ENCODE assay signal across 9 cellular contexts in genomic region chr1:1889847-1890505, GRCh38. TPM values are rescaled to one million over a fixed set of nuclear protein-coding genes. Genes with fewer than 3 reads are reported as not detected.
DNase-seq lines count a peak whose midpoint lies in the region; ATAC-seq lines count a peak whose summit lies in the region.
"Had no signal": no experiment of that assay in that cellular context is flagged by ENCODE, and none has a peak within 500 bp of the region (broad histone marks: within the 10 kb centered on the region; RNA-seq: fewer than 3 reads in every experiment).

No MANE protein-coding gene starts in this region.

- H3K4me1 ChIP-seq in CD4-positive, CD25-positive, alpha-beta regulatory T cell (ENCODE audit: control insufficient read depth, insufficient read depth, low read length, poor library complexity, severe bottlenecking): peaks cover 68% of the 10 kb centered on the region

- peak overlapping the region; percentile 88 for H3K4me3 ChIP-seq in CD4-positive, CD25-positive, alpha-beta regulatory T cell (ENCODE audit: low read depth, low read length)

- no peaks in the 10 kb centered on the region for H3K9me3 ChIP-seq in CD4-positive, CD25-positive, alpha-beta regulatory T cell (ENCODE audit: control insufficient read depth in 2 of 2, low read length in 2 of 2)

- peak overlapping the region; percentile 43 to 88 (median 73) for H3K27ac Mint-ChIP-seq in CD4-positive, CD25-positive, alpha-beta regulatory T cell
- H3K27ac Mint-ChIP-seq in central memory CD8-positive, alpha-beta T cell (ENCODE audit: low read depth): peak overlapping the region; percentile 78

- no peaks in the 10 kb centered on the region for H3K36me3 Mint-ChIP-seq in CD4-positive, CD25-positive, alpha-beta regulatory T cell
- peaks cover 22% of the 10 kb centered on the region for H3K36me3 Mint-ChIP-seq in central memory CD8-positive, alpha-beta T cell (ENCODE audit: insufficient read depth)

- H3K4me3 Mint-ChIP-seq in CD4-positive, CD25-positive, alpha-beta regulatory T cell: peak overlapping the region; percentile 86 to 95 (median 90)
- peak overlapping the region; percentile 60 for H3K4me3 Mint-ChIP-seq in central memory CD8-positive, alpha-beta T cell

- DNase-seq in CD4-positive, CD25-positive, alpha-beta regulatory T cell: peak; percentile 33 to 56 (median 39)
- DNase-seq in HK-2 (ENCODE audit: unreplicated experiment): peak; percentile 57
- peak; percentile 35 for DNase-seq in T-helper 9 cell
- DNase-seq in central memory CD8-positive, alpha-beta T cell (ENCODE audit: low spot score in 2 of 2): peak in 1 of 2 donors; percentile 30
- peak in 2 of 3 donors; percentile 2 to 29 for DNase-seq in stimulated activated CD4-positive, alpha-beta T cell treated with anti-CD3 and anti-CD28 coated beads, TNF-alpha, amount 100 ng/mL, for 1 hour (ENCODE audit: low read depth in 3 of 3, low spot score in 1 of 3)
- no peak for DNase-seq in NCI-H2029 (lab: John Stamatoyannopoulos, UW)

- peak; percentile 8 to 19 for ATAC-seq in CD4-positive, CD25-positive, alpha-beta regulatory T cell (ENCODE audit: low read depth in 2 of 2)
- peak; percentile 40 for ATAC-seq in GM19395 (IDR thresholded peaks at IDR 0.05; ENCODE audit: unreplicated experiment)
- ATAC-seq in central memory CD8-positive, alpha-beta T cell (replicated peaks; ENCODE audit: extremely low read depth, poor library complexity, severe bottlenecking): peak; percentile 21

- H3K9me3 Mint-ChIP-seq in CD4-positive, CD25-positive, alpha-beta regulatory T cell: peaks cover 0 to 2% (median 0%) of the 10 kb centered on the region in 7 donors
- H3K9me3 Mint-ChIP-seq in central memory CD8-positive, alpha-beta T cell: no peaks in the 10 kb centered on the region

- H3K27me3 ChIP-seq in CD4-positive, CD25-positive, alpha-beta regulatory T cell (ENCODE audit: control insufficient read depth, insufficient read depth, low read length): no peaks in the 10 kb centered on the region
- H3K27me3 ChIP-seq in layer of hippocampus (ENCODE audit: control insufficient read depth, insufficient read depth, low read length): no peaks in the 10 kb centered on the region

- peaks cover 6% of the 10 kb centered on the region for H3K27me3 Mint-ChIP-seq in CD4-positive, CD25-positive, alpha-beta regulatory T cell
- peaks cover 5% of the 10 kb centered on the region for H3K27me3 Mint-ChIP-seq in central memory CD8-positive, alpha-beta T cell

- H3K36me3 ChIP-seq in CD4-positive, CD25-positive, alpha-beta regulatory T cell (ENCODE audit: control insufficient read depth, insufficient read depth, low read length): no peaks in the 10 kb centered on the region

- peak overlapping the region; percentile 93 for H3K27ac ChIP-seq in CD4-positive, CD25-positive, alpha-beta regulatory T cell (ENCODE audit: insufficient read depth, low read length, poor library complexity, severe bottlenecking)
- peak overlapping the region; percentile 94 for H3K27ac ChIP-seq in layer of hippocampus (ENCODE audit: low read depth, low read length)

- peaks cover 21 to 65% (median 47%) of the 10 kb centered on the region in 4 donors for H3K4me1 Mint-ChIP-seq in CD4-positive, CD25-positive, alpha-beta regulatory T cell
- H3K4me1 Mint-ChIP-seq in central memory CD8-positive, alpha-beta T cell: peaks cover 57% of the 10 kb centered on the region

RNA-seq across cellular contexts. Expression of gene GNB1, which starts 0.9 kb away (rescaled TPM):
- total RNA-seq in CD4-positive, CD25-positive, alpha-beta regulatory T cell: 242 TPM
- 100 to 1,000 TPM in 2 of 4 donors, 10 to 100 TPM in 2; 47.0 to 106 (median 78.3) TPM for polyA plus RNA-seq in CD4-positive, CD25-positive, alpha-beta regulatory T cell

RNA-seq across cellular contexts. Expression of gene CALML6, which starts 25.1 kb away (rescaled TPM):
- total RNA-seq in CD4-positive, CD25-positive, alpha-beta regulatory T cell: not detected
- polyA plus RNA-seq in CD4-positive, CD25-positive, alpha-beta regulatory T cell: not detected

RNA-seq across cellular contexts. Expression of gene TMEM52, which starts 29.1 kb away (rescaled TPM):
- 0.62 TPM for total RNA-seq in CD4-positive, CD25-positive, alpha-beta regulatory T cell
- polyA plus RNA-seq in CD4-positive, CD25-positive, alpha-beta regulatory T cell: under 1 TPM in 1 of 4 donors, not detected in 3; 0.50 TPM
- total RNA-seq: T-helper 2 cell treated with Interferon-gamma antibody and Interleukin-4, amounts not matched to agents 100 ng/mL and 5 ng/mL, for 36 hours had no signal
